ENCODE assay signal across 8 cellular contexts in the genomic region with DNA sequence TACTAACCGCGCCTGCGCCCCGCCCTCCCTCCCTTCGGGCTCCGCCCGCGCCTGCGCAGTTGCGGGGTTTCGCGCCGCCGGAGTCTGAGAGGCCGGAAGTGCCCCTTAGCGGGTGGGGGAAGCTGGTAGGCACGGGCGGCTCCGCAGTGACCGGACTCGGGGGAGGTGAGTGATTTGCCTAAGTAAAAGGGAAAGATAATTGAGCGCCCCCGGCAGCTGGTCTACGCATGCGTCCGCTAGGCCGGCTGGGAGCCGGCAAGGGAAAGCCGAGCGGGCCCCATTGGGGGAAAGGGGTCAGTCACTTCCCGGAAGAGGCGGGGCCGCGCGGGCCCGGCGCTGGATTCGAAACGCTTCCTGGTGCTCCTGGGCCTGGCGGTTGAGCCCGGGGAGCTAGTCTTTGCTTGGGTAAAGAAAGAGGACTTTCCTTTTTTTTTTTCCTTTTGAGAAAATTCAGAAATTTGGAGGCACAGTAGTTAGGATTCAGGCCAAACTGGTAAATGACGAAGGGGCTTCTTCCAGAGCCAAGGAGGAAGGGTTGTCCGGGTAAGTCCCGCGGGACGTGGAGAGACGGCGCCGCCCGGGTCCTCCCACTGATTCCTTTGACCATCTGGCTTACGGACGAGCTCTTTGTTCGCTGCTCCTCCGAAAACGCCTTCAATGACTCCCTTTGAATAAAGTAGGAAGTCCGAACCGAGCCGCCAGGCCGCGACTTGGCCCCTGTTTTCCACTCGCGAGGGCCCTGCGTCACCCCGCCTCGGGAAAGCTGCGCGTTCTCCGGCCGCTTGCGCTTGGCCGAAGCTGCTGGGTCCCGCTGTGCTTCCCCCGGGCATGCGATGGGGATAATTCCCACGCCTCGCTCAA. TPM values are rescaled to one million over a fixed set of nuclear protein-coding genes. Genes with fewer than 3 reads are reported as not detected.
A peak's percentile ranks its signal among the peaks of the same experiment; 100 is the strongest.
DNase-seq lines count a peak whose midpoint lies in the region; ATAC-seq and TF ChIP-seq lines count a peak whose summit lies in the region.

A gene with protein sequence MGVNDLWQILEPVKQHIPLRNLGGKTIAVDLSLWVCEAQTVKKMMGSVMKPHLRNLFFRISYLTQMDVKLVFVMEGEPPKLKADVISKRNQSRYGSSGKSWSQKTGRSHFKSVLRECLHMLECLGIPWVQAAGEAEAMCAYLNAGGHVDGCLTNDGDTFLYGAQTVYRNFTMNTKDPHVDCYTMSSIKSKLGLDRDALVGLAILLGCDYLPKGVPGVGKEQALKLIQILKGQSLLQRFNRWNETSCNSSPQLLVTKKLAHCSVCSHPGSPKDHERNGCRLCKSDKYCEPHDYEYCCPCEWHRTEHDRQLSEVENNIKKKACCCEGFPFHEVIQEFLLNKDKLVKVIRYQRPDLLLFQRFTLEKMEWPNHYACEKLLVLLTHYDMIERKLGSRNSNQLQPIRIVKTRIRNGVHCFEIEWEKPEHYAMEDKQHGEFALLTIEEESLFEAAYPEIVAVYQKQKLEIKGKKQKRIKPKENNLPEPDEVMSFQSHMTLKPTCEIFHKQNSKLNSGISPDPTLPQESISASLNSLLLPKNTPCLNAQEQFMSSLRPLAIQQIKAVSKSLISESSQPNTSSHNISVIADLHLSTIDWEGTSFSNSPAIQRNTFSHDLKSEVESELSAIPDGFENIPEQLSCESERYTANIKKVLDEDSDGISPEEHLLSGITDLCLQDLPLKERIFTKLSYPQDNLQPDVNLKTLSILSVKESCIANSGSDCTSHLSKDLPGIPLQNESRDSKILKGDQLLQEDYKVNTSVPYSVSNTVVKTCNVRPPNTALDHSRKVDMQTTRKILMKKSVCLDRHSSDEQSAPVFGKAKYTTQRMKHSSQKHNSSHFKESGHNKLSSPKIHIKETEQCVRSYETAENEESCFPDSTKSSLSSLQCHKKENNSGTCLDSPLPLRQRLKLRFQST (plus strand): TSS at position 336 of the 861 bp plus-strand sequence. CDS start 5,806 bp downstream, outside the sequence.
A gene with protein sequence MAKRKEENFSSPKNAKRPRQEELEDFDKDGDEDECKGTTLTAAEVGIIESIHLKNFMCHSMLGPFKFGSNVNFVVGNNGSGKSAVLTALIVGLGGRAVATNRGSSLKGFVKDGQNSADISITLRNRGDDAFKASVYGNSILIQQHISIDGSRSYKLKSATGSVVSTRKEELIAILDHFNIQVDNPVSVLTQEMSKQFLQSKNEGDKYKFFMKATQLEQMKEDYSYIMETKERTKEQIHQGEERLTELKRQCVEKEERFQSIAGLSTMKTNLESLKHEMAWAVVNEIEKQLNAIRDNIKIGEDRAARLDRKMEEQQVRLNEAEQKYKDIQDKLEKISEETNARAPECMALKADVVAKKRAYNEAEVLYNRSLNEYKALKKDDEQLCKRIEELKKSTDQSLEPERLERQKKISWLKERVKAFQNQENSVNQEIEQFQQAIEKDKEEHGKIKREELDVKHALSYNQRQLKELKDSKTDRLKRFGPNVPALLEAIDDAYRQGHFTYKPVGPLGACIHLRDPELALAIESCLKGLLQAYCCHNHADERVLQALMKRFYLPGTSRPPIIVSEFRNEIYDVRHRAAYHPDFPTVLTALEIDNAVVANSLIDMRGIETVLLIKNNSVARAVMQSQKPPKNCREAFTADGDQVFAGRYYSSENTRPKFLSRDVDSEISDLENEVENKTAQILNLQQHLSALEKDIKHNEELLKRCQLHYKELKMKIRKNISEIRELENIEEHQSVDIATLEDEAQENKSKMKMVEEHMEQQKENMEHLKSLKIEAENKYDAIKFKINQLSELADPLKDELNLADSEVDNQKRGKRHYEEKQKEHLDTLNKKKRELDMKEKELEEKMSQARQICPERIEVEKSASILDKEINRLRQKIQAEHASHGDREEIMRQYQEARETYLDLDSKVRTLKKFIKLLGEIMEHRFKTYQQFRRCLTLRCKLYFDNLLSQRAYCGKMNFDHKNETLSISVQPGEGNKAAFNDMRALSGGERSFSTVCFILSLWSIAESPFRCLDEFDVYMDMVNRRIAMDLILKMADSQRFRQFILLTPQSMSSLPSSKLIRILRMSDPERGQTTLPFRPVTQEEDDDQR (minus strand): TSS at position 8 of the 861 bp plus-strand sequence. CDS start 7,864 bp downstream, outside the sequence.

- peak within 1 kb of the TSS; percentile 96 for H3K27ac ChIP-seq in suprapubic skin

- TF ChIP-seq POLR2A in suprapubic skin (IDR thresholded peaks at IDR 0.05) = no peak

- peak within 1 kb of the TSS; percentile 87 for H3K4me3 ChIP-seq in suprapubic skin

- TF ChIP-seq EP300 in suprapubic skin (IDR thresholded peaks at IDR 0.05) = no peak

- no peaks in the 10 kb centered on the region for H3K27me3 ChIP-seq in suprapubic skin

- DNase-seq in GM10266 (ENCODE audit: extremely low spot score) = peak; percentile 93
- peak; percentile 80 for DNase-seq in NCI-H1092 treated with DMSO at 0.1 percent for 48 hours (lab: John Stamatoyannopoulos, UW)
- peak; percentile 96 for DNase-seq in SKM-1 (lab: John Stamatoyannopoulos, UW; ENCODE audit: unreplicated experiment)
- DNase-seq in globus pallidus (ENCODE audit: low spot score) = peak; percentile 86
- peak; percentile 46 to 98 (median 90) for DNase-seq in nucleus accumbens (lab: John Stamatoyannopoulos, UW)
- DNase-seq in suprapubic skin (ENCODE audit: low spot score in 2 of 2) = peak; percentile 91 to 93

- peak; percentile 63 for ATAC-seq in HG02623 (IDR thresholded peaks at IDR 0.05; ENCODE audit: unreplicated experiment)

- 1% methylated on average over 57 of the region's 76 CpGs for WGBS in suprapubic skin

- TF ChIP-seq CTCF in GM10266 (IDR thresholded peaks at IDR 0.05; ENCODE audit: control insufficient read depth, insufficient read depth, low read depth, missing control alignments) (no peak), suprapubic skin (IDR thresholded peaks at IDR 0.05) (no peak)

- no peaks in the 10 kb centered on the region for H3K9me3 Mint-ChIP-seq in activated naive CD4-positive, alpha-beta T cell treated with anti-CD3 and anti-CD28 coated beads, Interleukin-2, amount 50 U/mL, for 24 hours

- peaks cover 28% of the 10 kb centered on the region for H3K4me1 Mint-ChIP-seq in activated naive CD4-positive, alpha-beta T cell treated with anti-CD3 and anti-CD28 coated beads, Interleukin-2, amount 50 U/mL, for 24 hours

- H3K9me3 ChIP-seq in suprapubic skin = no peaks in the 10 kb centered on the region

- peak within 1 kb of the TSS; percentile 89 for H3K27ac Mint-ChIP-seq in activated naive CD4-positive, alpha-beta T cell treated with anti-CD3 and anti-CD28 coated beads, Interleukin-2, amount 50 U/mL, for 24 hours

- H3K4me3 Mint-ChIP-seq in activated naive CD4-positive, alpha-beta T cell treated with anti-CD3 and anti-CD28 coated beads, Interleukin-2, amount 50 U/mL, for 24 hours = peak within 1 kb of the TSS; percentile 95

- no peaks in the 10 kb centered on the region for H3K27me3 Mint-ChIP-seq in activated naive CD4-positive, alpha-beta T cell treated with anti-CD3 and anti-CD28 coated beads, Interleukin-2, amount 50 U/mL, for 24 hours

- peaks cover 32% of the 10 kb centered on the region for H3K4me1 ChIP-seq in suprapubic skin

- no peaks in the 10 kb centered on the region for H3K36me3 Mint-ChIP-seq in activated naive CD4-positive, alpha-beta T cell treated with anti-CD3 and anti-CD28 coated beads, Interleukin-2, amount 50 U/mL, for 24 hours

- H3K36me3 ChIP-seq in suprapubic skin = no peaks in the 10 kb centered on the region

RNA-seq across cellular contexts. Expression of the first gene that starts in this region (rescaled TPM):
- total RNA-seq in suprapubic skin = 10 to 100 TPM in 3 of 4 donors, 1 to 10 TPM in 1; 8.9 to 15.2 (median 11.6) TPM

RNA-seq across cellular contexts. Expression of the second gene that starts in this region (rescaled TPM):
- total RNA-seq in suprapubic skin = 10 to 100 TPM; 22.5 to 34.0 (median 26.9) TPM

Comparison
In these comparisons a context has a peak if more than half of its experiments do, and no peak if none do; other contexts are left out.
1. Peak in every context shown above with its lines: DNase-seq, ATAC-seq, H3K4me3 ChIP-seq and H3K27ac ChIP-seq.